ENCODE assay signal across 8 cellular contexts in the genomic region with DNA sequence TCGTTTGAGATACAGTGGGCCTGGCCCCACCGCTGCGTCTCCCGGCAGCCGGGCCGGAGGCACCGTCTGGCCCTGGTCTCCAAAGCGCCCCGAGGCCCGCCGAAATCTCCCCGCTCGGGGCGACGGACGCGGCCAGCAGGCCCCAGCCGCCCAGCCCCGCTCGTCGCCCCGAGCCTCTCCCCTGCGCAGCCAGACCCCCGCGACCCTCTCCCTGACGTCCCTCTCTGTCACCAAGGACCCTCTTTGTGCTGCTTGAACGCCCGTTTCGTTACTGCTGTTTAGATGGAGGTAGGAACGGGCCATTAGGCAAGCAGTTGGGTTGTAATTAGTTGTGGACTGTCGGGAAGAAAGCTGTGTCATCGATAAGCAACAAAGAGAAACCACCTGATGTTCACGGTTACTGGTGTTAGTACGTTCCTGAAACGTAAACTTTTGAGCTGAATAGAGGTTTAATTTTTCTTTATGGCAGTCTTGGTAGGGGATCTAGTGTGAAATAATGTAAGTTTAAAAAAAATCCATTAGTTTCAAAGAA. TPM values are rescaled to one million over a fixed set of nuclear protein-coding genes. Genes with fewer than 3 reads are reported as not detected.
A peak's percentile ranks its signal among the peaks of the same experiment; 100 is the strongest.
DNase-seq lines count a peak whose midpoint lies in the region; ATAC-seq and TF ChIP-seq lines count a peak whose summit lies in the region.

No MANE protein-coding gene starts in this region.

- TF ChIP-seq CTCF in CD4-positive, alpha-beta T cell (IDR thresholded peaks at IDR 0.05), result no peak
- TF ChIP-seq CTCF in foreskin fibroblast (IDR thresholded peaks at IDR 0.05; ENCODE audit: low read depth, low read length), result no peak

- CTCF ChIA-PET in CD4-positive, alpha-beta T cell (lab: Charles Lee), result interaction anchor here (1.1 kb wide), 1 partner anchor 33 kb away, joined by 3 read pairs; no protein-coding TSS in a partner anchor

- no peaks in the 10 kb centered on the region for H3K9me3 ChIP-seq in CD4-positive, alpha-beta T cell (ENCODE audit: control insufficient read depth, low read length)
- H3K9me3 ChIP-seq in neuron (ENCODE audit: low read length), result peaks cover 2% of the 10 kb centered on the region

- peak overlapping the region; percentile 95 for H3K27ac ChIP-seq in CD4-positive, alpha-beta T cell (ENCODE audit: low read depth, low read length)

- peaks cover 39% of the 10 kb centered on the region for H3K36me3 Mint-ChIP-seq in CD4-positive, alpha-beta T cell (ENCODE audit: low read depth)
- peaks cover 22% of the 10 kb centered on the region for H3K36me3 Mint-ChIP-seq in activated T-cell treated with anti-CD3 and anti-CD28 coated beads, Interleukin-2, amount 50 U/mL, for 4 hours (ENCODE audit: insufficient read depth)

- TF ChIP-seq POLR2A in GM18951 (IDR thresholded peaks at IDR 0.05; ENCODE audit: extremely low read depth, insufficient read depth, insufficient read length), result peak; percentile 18

- H3K4me3 ChIP-seq in foreskin fibroblast (ENCODE audit: low read depth in 1 of 2, low read length in 2 of 2) (peak overlapping the region; percentile 90 to 93), neuron (ENCODE audit: low read length) (peak overlapping the region; percentile 72)

- peaks cover 10% of the 10 kb centered on the region for H3K4me1 ChIP-seq in neuron (ENCODE audit: insufficient read depth, low read length)

- H3K4me1 Mint-ChIP-seq in CD4-positive, alpha-beta T cell (ENCODE audit: low read depth), result peaks cover 50% of the 10 kb centered on the region
- H3K4me1 Mint-ChIP-seq in activated T-cell treated with anti-CD3 and anti-CD28 coated beads, Interleukin-2, amount 50 U/mL, for 4 hours (ENCODE audit: low read depth), result peaks cover 39% of the 10 kb centered on the region

- in situ Hi-C loops in GM18951 (cut with MboI; ENCODE audit: low sequenced_read_pairs, unreplicated experiment), result no loop called here

- peaks cover 18% of the 10 kb centered on the region for H3K36me3 ChIP-seq in neuron (ENCODE audit: insufficient read depth, low read length)

- POLR2A ChIA-PET in CD4-positive, alpha-beta T cell (lab: Charles Lee), result interaction anchor here (0.6 to 1.7 kb wide), 8 partner anchors 13 to 824 kb away, joined by 3 to 20 read pairs (median 4); a partner anchor contains a TSS

- intact Hi-C loops in CD4-positive, alpha-beta T cell (cut with DNase I, micrococcal nuclease), result loop anchor here (2.0 to 10.0 kb wide), 5 partner anchors 130 to 825 kb away; a partner anchor contains a TSS

- peak overlapping the region; percentile 95 for H3K4me3 Mint-ChIP-seq in CD4-positive, alpha-beta T cell
- peak overlapping the region; percentile 99 for H3K4me3 Mint-ChIP-seq in activated T-cell treated with anti-CD3 and anti-CD28 coated beads, Interleukin-2, amount 50 U/mL, for 4 hours

- peak in 5 of 10 experiments; percentile 12 to 35 (median 16) for DNase-seq in CD4-positive, alpha-beta T cell
- DNase-seq in NCI-H774 (lab: John Stamatoyannopoulos, UW) (peak; percentile 18), foreskin fibroblast (peak; percentile 30 to 59), cerebellar nuclear complex (lab: John Stamatoyannopoulos, UW) (no peak)
- DNase-seq in activated T-cell treated with anti-CD3 and anti-CD28 coated beads, Interleukin-2, amount 50 U/mL, for 4 hours, result peak; percentile 12

- peak; percentile 21 for ATAC-seq in CD4-positive, alpha-beta T cell (ENCODE audit: poor library complexity)
- ATAC-seq in HG03139 (IDR thresholded peaks at IDR 0.05; ENCODE audit: unreplicated experiment), result peak; percentile 8
- peak; percentile 16 to 21 for ATAC-seq in activated T-cell treated with anti-CD3 and anti-CD28 coated beads, Interleukin-2, amount 50 U/mL, for 4 hours

- H2AFZ ChIP-seq in neuron (ENCODE audit: low read depth, low read length), result peak overlapping the region; percentile 46

- no peaks in the 10 kb centered on the region for H3K27me3 ChIP-seq in CD4-positive, alpha-beta T cell (ENCODE audit: control insufficient read depth, insufficient read depth, low read length)
- no peaks in the 10 kb centered on the region for H3K27me3 ChIP-seq in neuron (ENCODE audit: insufficient read depth, low read length)

- H3K27me3 Mint-ChIP-seq in CD4-positive, alpha-beta T cell, result no peaks in the 10 kb centered on the region
- H3K27me3 Mint-ChIP-seq in activated T-cell treated with anti-CD3 and anti-CD28 coated beads, Interleukin-2, amount 50 U/mL, for 4 hours (ENCODE audit: low read depth), result no peaks in the 10 kb centered on the region

- peak overlapping the region; percentile 92 for H3K27ac Mint-ChIP-seq in CD4-positive, alpha-beta T cell

- no peaks in the 10 kb centered on the region for H3K9me3 Mint-ChIP-seq in CD4-positive, alpha-beta T cell
- H3K9me3 Mint-ChIP-seq in activated T-cell treated with anti-CD3 and anti-CD28 coated beads, Interleukin-2, amount 50 U/mL, for 4 hours, result peaks cover 4% of the 10 kb centered on the region

RNA-seq across cellular contexts. Expression of a gene that starts 0.7 kb away (rescaled TPM):
- 100 to 1,000 TPM; 143 to 150 TPM for total RNA-seq in CD4-positive, alpha-beta T cell
- 10 to 100 TPM; 78.2 to 91.1 (median 80.5) TPM for total RNA-seq in activated T-cell treated with anti-CD3 and anti-CD28 coated beads, Interleukin-2, amount 50 U/mL, for 4 hours

Comparison
In these comparisons a context has a peak if more than half of its experiments do, and no peak if none do; other contexts are left out.
1. DNase-seq: peak in NCI-H774 (single experiment), activated T-cell treated with anti-CD3 and anti-CD28 coated beads, Interleukin-2, amount 50 U/mL, for 4 hours (single experiment) and foreskin fibroblast (2 of 2); none in cerebellar nuclear complex (0 of 2).
2. Peak in every context shown above with its lines, with median percentiles within 50 percentile points of each other: ATAC-seq.